ENCODE assay signal across 1 cellular context in genomic region chr17:80454557-80455327, GRCh38.
TF ChIP-seq lines count a peak whose summit lies in the region.

No MANE protein-coding gene starts in this region.

TF ChIP-seq in HepG2, 621 proteins besides CTCF, POLR2A, EP300 and RAD21 (continued from another document and continues in another):
- peak; percentile 95 for TF ChIP-seq MXI1 (IDR thresholded peaks at IDR 0.05; ENCODE audit: borderline replicate concordance, low read depth, low read length)
- TF ChIP-seq ZSCAN12 (CRISPR knock-in tag; IDR thresholded peaks at IDR 0.05): no peak; the same call in 1 of the 2 replicates
- peak; percentile 87 for TF ChIP-seq HOXA9 (CRISPR knock-in tag; IDR thresholded peaks at IDR 0.05; ENCODE audit: borderline replicate concordance)
- TF ChIP-seq ZNF263 (CRISPR knock-in tag; IDR thresholded peaks at IDR 0.05): peak; percentile 74
- TF ChIP-seq MIXL1 (CRISPR knock-in tag; IDR thresholded peaks at IDR 0.05): no peak
- TF ChIP-seq ZNF281 (CRISPR knock-in tag; IDR thresholded peaks at IDR 0.05; ENCODE audit: borderline replicate concordance): peak; percentile 28; the same call in 1 of the 2 replicates
- TF ChIP-seq ZNF205 (CRISPR knock-in tag; IDR thresholded peaks at IDR 0.05): no peak; the same call in 1 of the 2 replicates
- TF ChIP-seq ZNF670 (CRISPR knock-in tag; IDR thresholded peaks at IDR 0.05; ENCODE audit: borderline replicate concordance): peak; percentile 75; the same call in 1 of the 2 replicates
- TF ChIP-seq CEBPZ (IDR thresholded peaks at IDR 0.05; ENCODE audit: low read length): no peak
- no peak for TF ChIP-seq LRRFIP1 (CRISPR knock-in tag; conservative IDR thresholded peaks at IDR 0.05)
- no peak for TF ChIP-seq SCMH1 (CRISPR knock-in tag; IDR thresholded peaks at IDR 0.05; ENCODE audit: borderline replicate concordance)
- TF ChIP-seq SNAPC4 (CRISPR knock-in tag; IDR thresholded peaks at IDR 0.05): peak; percentile 78; the same call in 1 of the 2 replicates
- peak; percentile 75 for TF ChIP-seq HOXD1 (CRISPR knock-in tag; IDR thresholded peaks at IDR 0.05)
- no peak; the same call in 1 of the 2 replicates for TF ChIP-seq TOE1 (CRISPR knock-in tag; IDR thresholded peaks at IDR 0.05)
- TF ChIP-seq ZBTB34 (CRISPR knock-in tag; IDR thresholded peaks at IDR 0.05): no peak
- peak; percentile 91; the same call in 1 of the 2 replicates for TF ChIP-seq ZNF749 (CRISPR knock-in tag; IDR thresholded peaks at IDR 0.05; ENCODE audit: borderline replicate concordance)
- peak; percentile 97 for TF ChIP-seq KAT8 (CRISPR knock-in tag; IDR thresholded peaks at IDR 0.05)
- peak; percentile 33; the same call in 1 of the 2 replicates for TF ChIP-seq ZNF720 (CRISPR knock-in tag; IDR thresholded peaks at IDR 0.05)
- no peak; the same call in 1 of the 2 replicates for TF ChIP-seq XBP1 (CRISPR knock-in tag; IDR thresholded peaks at IDR 0.05)
- peak; percentile 100 for TF ChIP-seq ZBTB14 (CRISPR knock-in tag; IDR thresholded peaks at IDR 0.05)
- peak; percentile 79 for TF ChIP-seq ZXDC (CRISPR knock-in tag; IDR thresholded peaks at IDR 0.05)
- TF ChIP-seq GFI1 (CRISPR knock-in tag; IDR thresholded peaks at IDR 0.05; ENCODE audit: borderline replicate concordance): peak; percentile 70; the same call in 1 of the 2 replicates
- TF ChIP-seq HDAC2 (CRISPR knock-in tag; IDR thresholded peaks at IDR 0.05): 0 out of 2 replicates have a peak, but pooled peaks have one; percentile 20
- TF ChIP-seq ZNF83 (CRISPR knock-in tag; IDR thresholded peaks at IDR 0.05; ENCODE audit: borderline replicate concordance): peak; percentile 30; the same call in 1 of the 2 replicates
- TF ChIP-seq NFE2 (CRISPR knock-in tag; IDR thresholded peaks at IDR 0.05): no peak; the same call in 1 of the 2 replicates
- TF ChIP-seq ZNF503 (CRISPR knock-in tag; IDR thresholded peaks at IDR 0.05): peak; percentile 68
- TF ChIP-seq SRY (CRISPR knock-in tag; IDR thresholded peaks at IDR 0.05): peak; percentile 91
- peak; percentile 95 for TF ChIP-seq TFDP2 (CRISPR knock-in tag; IDR thresholded peaks at IDR 0.05)
- TF ChIP-seq CERS6 (CRISPR knock-in tag; IDR thresholded peaks at IDR 0.05): peak; percentile 81
